3 cellular contexts compared by ENCODE assay signal in genomic region chr1:159657477-159657876, GRCh38. TPM values are rescaled to one million over a fixed set of nuclear protein-coding genes. Genes with fewer than 3 reads are reported as not detected.
"Had no signal": no experiment of that assay in that cellular context is flagged by ENCODE, and none has a peak within 500 bp of the region (broad histone marks: within the 10 kb centered on the region; RNA-seq: fewer than 3 reads in every experiment).

No MANE protein-coding gene starts in this region.

RNA-seq across cellular contexts. Expression of gene CRP, which starts 56.9 kb away (rescaled TPM):
- total RNA-seq: LHCN-M2, M059J, NCI-H460 had no signal
